In genomic region chr4:72468904-72469502, GRCh38 we compare ENCODE assay signal across 8 cellular contexts.
A peak's percentile ranks its signal among the peaks of the same experiment; 100 is the strongest.
DNase-seq lines count a peak whose midpoint lies in the region; ATAC-seq, FAIRE-seq and TF ChIP-seq lines count a peak whose summit lies in the region.

No MANE protein-coding gene starts in this region.

- POLR2A ChIA-PET in CD4-positive, alpha-beta T cell (lab: Charles Lee) = no interaction called here
- POLR2A ChIA-PET in IMR-90 (lab: Charles Lee; ENCODE audit: unreplicated experiment) = no interaction called here

- TF ChIP-seq POLR2A in IMR-90 (IDR thresholded peaks at IDR 0.05; ENCODE audit: low read depth, low read length) = no peak

- no peaks in the 10 kb centered on the region for H3K9me1 ChIP-seq in IMR-90 (ENCODE audit: insufficient read depth, low read length)

- peaks cover 3% of the 10 kb centered on the region for H3K27me3 Mint-ChIP-seq in CD4-positive, alpha-beta T cell

- no peak overlapping the region for H3K27ac Mint-ChIP-seq in CD4-positive, alpha-beta T cell

- no peaks in the 10 kb centered on the region for H3K36me3 Mint-ChIP-seq in CD4-positive, alpha-beta T cell (ENCODE audit: low read depth)

- in situ Hi-C loops in IMR-90 (cut with MboI; ENCODE audit: low sequenced_read_pairs) = loop anchor here (5.0 kb wide), 1 partner anchor 142 kb away; no protein-coding TSS in a partner anchor

- H3K36me3 ChIP-seq in IMR-90 (ENCODE audit: control insufficient read depth, insufficient read depth, low read length) (no peaks in the 10 kb centered on the region), liver (ENCODE audit: control insufficient read depth in 4 of 4, insufficient read depth in 3 of 4, low read depth in 1 of 4, low read length in 3 of 4) (no peaks in the 10 kb centered on the region)

- FAIRE-seq in HTR-8/SVneo (lab: Jason Lieb, UNC) = no peak
- FAIRE-seq in frontal cortex (lab: Jason Lieb, UNC) = no peak

- no peak overlapping the region for H2AFZ ChIP-seq in IMR-90 (replicated peaks; ENCODE audit: low read length, poor library complexity)

- no peak overlapping the region for H2AK9ac ChIP-seq in IMR-90 (replicated peaks; ENCODE audit: low read depth, low read length, poor library complexity)

- no peak overlapping the region for H3K4ac ChIP-seq in IMR-90 (ENCODE audit: low read depth, low read length)

- no peaks in the 10 kb centered on the region for H4K20me1 ChIP-seq in IMR-90 (ENCODE audit: insufficient read depth, low read length)

- H3K4me3 Mint-ChIP-seq in CD4-positive, alpha-beta T cell = no peak overlapping the region

- no peak overlapping the region for H3K27ac ChIP-seq in CD4-positive, alpha-beta T cell (ENCODE audit: low read depth, low read length)
- H3K27ac ChIP-seq in IMR-90 (ENCODE audit: insufficient read depth, low read length) (no peak overlapping the region), liver (ENCODE audit: low read depth in 1 of 2, low read length in 2 of 2) (no peak overlapping the region)

- no peak for DNase-seq in CD4-positive, alpha-beta T cell
- DNase-seq in IMR-90 (peak; percentile 20), amniotic epithelial cell (ENCODE audit: low read depth) (peak; percentile 29), HTR-8/SVneo (ENCODE audit: insufficient read length, low spot score) (no peak), frontal cortex (ENCODE audit: low spot score in 2 of 2) (no peak), Right ventricle myocardium inferior (ENCODE audit: missing footprints) (no peak)

- BruUV-seq in IMR-90 (replicated peaks; lab: Mats Ljungman, UMichigan) = no TSS peak

- no peak overlapping the region for H4K91ac ChIP-seq in IMR-90 (ENCODE audit: insufficient read depth, low read depth, low read length)

- H3K23ac ChIP-seq in IMR-90 (ENCODE audit: low read depth, low read length) = no peak overlapping the region

- H3K79me1 ChIP-seq in IMR-90 (ENCODE audit: low read depth in 1 of 2, low read length in 2 of 2) = no peaks in the 10 kb centered on the region

- H3K4me3 ChIP-seq in IMR-90 (ENCODE audit: insufficient read depth, low read depth, low read length) (no peak overlapping the region), liver (ENCODE audit: low read depth in 1 of 3, low read length in 3 of 3) (no peak overlapping the region)

- CTCF ChIA-PET in CD4-positive, alpha-beta T cell (lab: Charles Lee) = no interaction called here
- CTCF ChIA-PET in IMR-90 (lab: Yijun Ruan, JAX) = interaction anchor here (0.7 to 1.2 kb wide), 4 partner anchors 112 to 173 kb away, joined by 3 to 8 read pairs (median 3); no protein-coding TSS in a partner anchor

- H2AK5ac ChIP-seq in IMR-90 (ENCODE audit: low read depth, low read length) = no peak overlapping the region

- H2BK15ac ChIP-seq in IMR-90 (ENCODE audit: low read depth, low read length) = no peak overlapping the region

- no peaks in the 10 kb centered on the region for H3K4me1 Mint-ChIP-seq in CD4-positive, alpha-beta T cell (ENCODE audit: low read depth)

- H3K9me3 Mint-ChIP-seq in CD4-positive, alpha-beta T cell = no peaks in the 10 kb centered on the region

- no peak overlapping the region for H3K9ac ChIP-seq in IMR-90 (ENCODE audit: low read depth, low read length)
- H3K9ac ChIP-seq in liver (ENCODE audit: low read depth in 1 of 2, low read length in 2 of 2) = no peak overlapping the region

- H3K14ac ChIP-seq in IMR-90 (replicated peaks; ENCODE audit: low read depth, low read length) = no peak overlapping the region

- no peak overlapping the region for H2BK120ac ChIP-seq in IMR-90 (ENCODE audit: low read depth, low read length)

- no peak overlapping the region for H4K5ac ChIP-seq in IMR-90 (ENCODE audit: low read depth, low read length)

- peak; percentile 49 for TF ChIP-seq RAD21 in IMR-90 (IDR thresholded peaks at IDR 0.05; ENCODE audit: low read length)
- peak; percentile 71 to 74 for TF ChIP-seq RAD21 in liver (IDR thresholded peaks at IDR 0.05)

- H4K8ac ChIP-seq in IMR-90 (ENCODE audit: low read depth in 2 of 2, low read length in 2 of 2) = no peak overlapping the region

- intact Hi-C loops in CD4-positive, alpha-beta T cell (cut with DNase I, micrococcal nuclease) = no loop called here
- intact Hi-C loops in IMR-90 (cut with micrococcal nuclease) (loop anchor here (1.0 kb wide), 2 partner anchors 143 to 173 kb away; no protein-coding TSS in a partner anchor), Right ventricle myocardium inferior (cut with DNase I) (loop anchor here (1.0 to 2.0 kb wide), 2 partner anchors 144 to 172 kb away; no protein-coding TSS in a partner anchor)

- H3K4me2 ChIP-seq in IMR-90 (ENCODE audit: low read depth, low read length) = no peak overlapping the region

- H3K4me1 ChIP-seq in IMR-90 (ENCODE audit: control insufficient read depth, insufficient read depth, low read length) = no peaks in the 10 kb centered on the region
- H3K4me1 ChIP-seq in liver (ENCODE audit: control insufficient read depth in 4 of 4, insufficient read depth in 4 of 4, low read length in 3 of 4) = no peaks in the 10 kb centered on the region

- dilution Hi-C loops in IMR-90 (cut with HindIII; ENCODE audit: low sequenced_read_pairs, unreplicated experiment) = no loop called here

- no peak overlapping the region for H3K56ac ChIP-seq in IMR-90 (ENCODE audit: extremely low read depth, insufficient read depth, low read length)

- H2BK5ac ChIP-seq in IMR-90 (ENCODE audit: low read depth, low read length, poor library complexity, severe bottlenecking) = no peak overlapping the region

- no peak for ATAC-seq in CD4-positive, alpha-beta T cell (ENCODE audit: poor library complexity)
- no peak for ATAC-seq in IMR-90 (ENCODE audit: low read depth)
- ATAC-seq in GM21717 (IDR thresholded peaks at IDR 0.05; ENCODE audit: unreplicated experiment) = no peak
- no peak for ATAC-seq in Right ventricle myocardium inferior

- H3K27me3 ChIP-seq in CD4-positive, alpha-beta T cell (ENCODE audit: control insufficient read depth, insufficient read depth, low read length) = no peaks in the 10 kb centered on the region
- H3K27me3 ChIP-seq in IMR-90 (ENCODE audit: control insufficient read depth, insufficient read depth, low read length) (no peaks in the 10 kb centered on the region), liver (ENCODE audit: control insufficient read depth in 4 of 4, insufficient read depth in 4 of 4, low read length in 3 of 4) (no peaks in the 10 kb centered on the region)

- no peak overlapping the region for H3K18ac ChIP-seq in IMR-90 (ENCODE audit: low read depth, low read length)

- WGBS in IMR-90 (ENCODE audit: extremely low coverage in 2 of 2, insufficient read length in 1 of 2), 2 experiments = no CpG with 5 or more reads among the region's 1 CpG
- 1% methylated on average over 1 of the region's 1 CpG for WGBS in liver

- no peaks in the 10 kb centered on the region for H3K9me3 ChIP-seq in CD4-positive, alpha-beta T cell (ENCODE audit: control insufficient read depth, low read length)
- H3K9me3 ChIP-seq in IMR-90 (ENCODE audit: control insufficient read depth, insufficient read depth, low read length) = no peaks in the 10 kb centered on the region
- no peaks in the 10 kb centered on the region for H3K9me3 ChIP-seq in liver (ENCODE audit: control insufficient read depth in 4 of 4, low read length in 3 of 4)

- peak; percentile 26 for TF ChIP-seq CTCF in CD4-positive, alpha-beta T cell (IDR thresholded peaks at IDR 0.05)
- TF ChIP-seq CTCF in IMR-90 (conservative IDR thresholded peaks at IDR 0.05; ENCODE audit: low read depth, low read length) (peak; percentile 61), liver (IDR thresholded peaks at IDR 0.05; ENCODE audit: low read depth, low read length, missing input control) (peak; percentile 38)

- no peak overlapping the region for H2BK20ac ChIP-seq in IMR-90 (ENCODE audit: low read depth, low read length)

TF ChIP-seq in IMR-90, 13 proteins besides CTCF, POLR2A, EP300 and RAD21:
- TF ChIP-seq NFE2L2 (IDR thresholded peaks at IDR 0.05; ENCODE audit: low read depth, low read length) (no peak), SMC3 (IDR thresholded peaks at IDR 0.05; ENCODE audit: low read depth, low read length) (peak; percentile 61)

TF ChIP-seq in liver, 16 proteins besides CTCF, POLR2A, EP300 and RAD21:
- TF ChIP-seq TAF1 (conservative IDR thresholded peaks at IDR 0.05) (no peak), FOXA2 (IDR thresholded peaks at IDR 0.05) (no peak)

Comparison
In these comparisons a context has a peak if more than half of its experiments do, and no peak if none do; other contexts are left out.
1. DNase-seq: peak in IMR-90 (single experiment) and amniotic epithelial cell (single experiment); none in CD4-positive, alpha-beta T cell (0 of 10), HTR-8/SVneo (single experiment), frontal cortex (0 of 2) and Right ventricle myocardium inferior (single experiment).
2. intact Hi-C loops: an anchor here in IMR-90 (1.0 kb wide) and Right ventricle myocardium inferior (1.0 to 2.0 kb wide); none called in CD4-positive, alpha-beta T cell.
3. Peak in every context shown above with its lines, with median percentiles within 50 percentile points of each other: CTCF ChIP-seq.